2 cellular contexts compared by ENCODE assay signal in genomic region chr15:40053234-40054055, GRCh38.
TF ChIP-seq lines count a peak whose summit lies in the region.

No MANE protein-coding gene starts in this region.

TF ChIP-seq in IMR-90, 13 proteins besides CTCF, POLR2A, EP300 and RAD21:
- TF ChIP-seq RCOR1 (IDR thresholded peaks at IDR 0.05; ENCODE audit: insufficient replicate concordance, low read length) (no peak), RFX5 (IDR thresholded peaks at IDR 0.05; ENCODE audit: low read depth, low read length) (no peak), CHD1 (IDR thresholded peaks at IDR 0.05; ENCODE audit: low read depth, low read length) (no peak), BHLHE40 (IDR thresholded peaks at IDR 0.05; ENCODE audit: low read depth, low read length) (no peak), FOS (IDR thresholded peaks at IDR 0.05; ENCODE audit: low read depth, low read length) (no peak), USF2 (IDR thresholded peaks at IDR 0.05; ENCODE audit: low read depth, low read length) (no peak), SMC3 (IDR thresholded peaks at IDR 0.05; ENCODE audit: low read depth, low read length) (no peak), MAZ (IDR thresholded peaks at IDR 0.05; ENCODE audit: borderline replicate concordance, low read depth, low read length) (no peak)

TF ChIP-seq in K562, 482 proteins besides CTCF, POLR2A, EP300 and RAD21:
- TF ChIP-seq TEAD2 (tag; IDR thresholded peaks at IDR 0.05) (no peak), ELF4 (CRISPR knock-in tag; IDR thresholded peaks at IDR 0.05) (no peak), TCF7L2 (IDR thresholded peaks at IDR 0.05; ENCODE audit: low read depth, low read length) (no peak), ZBTB5 (IDR thresholded peaks at IDR 0.05) (no peak), ZNF197 (CRISPR knock-in tag; IDR thresholded peaks at IDR 0.05; ENCODE audit: low read depth) (no peak), CREB3 (tag; conservative IDR thresholded peaks at IDR 0.05; ENCODE audit: low read depth) (no peak), ADNP (tag; IDR thresholded peaks at IDR 0.05) (no peak), ZNF217 (CRISPR knock-in tag; IDR thresholded peaks at IDR 0.05) (no peak), SMAD1 (IDR thresholded peaks at IDR 0.05; ENCODE audit: low read depth, low read length, partially characterized antibody) (no peak), ZNF511 (CRISPR knock-in tag; IDR thresholded peaks at IDR 0.05) (no peak), TCF7 (IDR thresholded peaks at IDR 0.05; ENCODE audit: borderline replicate concordance) (no peak), KDM1A (IDR thresholded peaks at IDR 0.05) (no peak), SMAD4 (CRISPR knock-in tag; conservative IDR thresholded peaks at IDR 0.05) (no peak), ZNF75A (CRISPR knock-in tag; IDR thresholded peaks at IDR 0.05) (no peak), HNRNPLL (IDR thresholded peaks at IDR 0.05; ENCODE audit: low read depth, low read length, poor library complexity, severe bottlenecking) (no peak), ZFP36 (IDR thresholded peaks at IDR 0.05; ENCODE audit: low read depth, low read length, partially characterized antibody) (peak; percentile 93), ZBTB26 (CRISPR knock-in tag; IDR thresholded peaks at IDR 0.05) (no peak), JUND (IDR thresholded peaks at IDR 0.05; ENCODE audit: borderline replicate concordance, low read depth, low read length) (0 out of 2 replicates have a peak, but pooled peaks have one; percentile 11), JUND (tag; IDR thresholded peaks at IDR 0.05; ENCODE audit: borderline replicate concordance, low read depth, low read length) (no peak), TAF15 (IDR thresholded peaks at IDR 0.05; ENCODE audit: low read depth, low read length) (no peak), TOE1 (IDR thresholded peaks at IDR 0.05; ENCODE audit: borderline replicate concordance) (no peak), TOE1 (CRISPR knock-in tag; IDR thresholded peaks at IDR 0.05; ENCODE audit: borderline replicate concordance, low read depth) (no peak), ZNF398 (CRISPR knock-in tag; IDR thresholded peaks at IDR 0.05) (no peak), ZBTB1 (CRISPR knock-in tag; IDR thresholded peaks at IDR 0.05; ENCODE audit: borderline replicate concordance, low read depth) (no peak), KAT7 (CRISPR knock-in tag; IDR thresholded peaks at IDR 0.05; ENCODE audit: borderline replicate concordance) (no peak), ZNF175 (CRISPR knock-in tag; IDR thresholded peaks at IDR 0.05; ENCODE audit: low read depth) (no peak), L3MBTL2 (IDR thresholded peaks at IDR 0.05) (0 out of 2 replicates have a peak, but pooled peaks have one; percentile 13), FOSL1 (tag; conservative IDR thresholded peaks at IDR 0.05) (peak; percentile 46; the same call in 1 of the 2 replicates), ZNF696 (CRISPR knock-in tag; conservative IDR thresholded peaks at IDR 0.05) (no peak), NFIC (IDR thresholded peaks at IDR 0.05) (no peak)
TF ChIP-seq in K562: peak in this region for 4.
